ENCODE assay signal across 1 cellular context in genomic region chr19:17282488-17283256, GRCh38.
TF ChIP-seq lines count a peak whose summit lies in the region.

No MANE protein-coding gene starts in this region.

TF ChIP-seq in HepG2, 621 proteins besides CTCF, POLR2A, EP300 and RAD21 (continued from another document and continues in another):
- no peak for TF ChIP-seq PLSCR1 (CRISPR knock-in tag; IDR thresholded peaks at IDR 0.05; ENCODE audit: borderline replicate concordance)
- no peak for TF ChIP-seq ZNF616 (CRISPR knock-in tag; IDR thresholded peaks at IDR 0.05; ENCODE audit: low read depth)
- no peak for TF ChIP-seq ZBTB10 (CRISPR knock-in tag; IDR thresholded peaks at IDR 0.05; ENCODE audit: borderline replicate concordance)
- peak; percentile 72; the same call in 1 of the 2 replicates for TF ChIP-seq REPIN1 (CRISPR knock-in tag; IDR thresholded peaks at IDR 0.05; ENCODE audit: borderline replicate concordance, low read depth)
- TF ChIP-seq ATAD3A (CRISPR knock-in tag; IDR thresholded peaks at IDR 0.05), result no peak
- no peak for TF ChIP-seq DPF2 (CRISPR knock-in tag; IDR thresholded peaks at IDR 0.05; ENCODE audit: borderline replicate concordance, low read depth)
- TF ChIP-seq ZBTB3 (CRISPR knock-in tag; IDR thresholded peaks at IDR 0.05; ENCODE audit: borderline replicate concordance, low read depth), result no peak
- no peak for TF ChIP-seq ZNF562 (CRISPR knock-in tag; IDR thresholded peaks at IDR 0.05; ENCODE audit: borderline replicate concordance)
- no peak for TF ChIP-seq HNRNPL (IDR thresholded peaks at IDR 0.05; ENCODE audit: low read depth, low read length)
- no peak for TF ChIP-seq ZNF280D (CRISPR knock-in tag; IDR thresholded peaks at IDR 0.05)
- no peak for TF ChIP-seq NCOA5 (CRISPR knock-in tag; IDR thresholded peaks at IDR 0.05)
- no peak for TF ChIP-seq GPBP1L1 (CRISPR knock-in tag; IDR thresholded peaks at IDR 0.05)
- TF ChIP-seq XRCC5 (optimal IDR thresholded peaks at IDR 0.05; ENCODE audit: low read length), result peak; percentile 40
- TF ChIP-seq ZNF432 (CRISPR knock-in tag; IDR thresholded peaks at IDR 0.05; ENCODE audit: borderline replicate concordance), result no peak
- no peak for TF ChIP-seq HOMEZ (CRISPR knock-in tag; IDR thresholded peaks at IDR 0.05; ENCODE audit: low read depth)
- TF ChIP-seq DMAP1 (CRISPR knock-in tag; IDR thresholded peaks at IDR 0.05), result no peak
- no peak for TF ChIP-seq KDM1A (CRISPR knock-in tag; IDR thresholded peaks at IDR 0.05)
- TF ChIP-seq ZNF292 (CRISPR knock-in tag; IDR thresholded peaks at IDR 0.05; ENCODE audit: borderline replicate concordance, low read depth), result peak; percentile 46; the same call in 1 of the 2 replicates
- no peak for TF ChIP-seq ZFP82 (CRISPR knock-in tag; IDR thresholded peaks at IDR 0.05; ENCODE audit: borderline replicate concordance)
- TF ChIP-seq SP2 (CRISPR knock-in tag; IDR thresholded peaks at IDR 0.05), result no peak
- no peak for TF ChIP-seq ZFP36 (IDR thresholded peaks at IDR 0.05; ENCODE audit: borderline replicate concordance, low read depth, low read length, partially characterized antibody)
- no peak for TF ChIP-seq ZNF790 (CRISPR knock-in tag; IDR thresholded peaks at IDR 0.05; ENCODE audit: borderline replicate concordance)
- no peak for TF ChIP-seq MBNL3 (CRISPR knock-in tag; conservative IDR thresholded peaks at IDR 0.05)
- no peak for TF ChIP-seq FIP1L1 (IDR thresholded peaks at IDR 0.05; ENCODE audit: borderline replicate concordance, insufficient read depth, low read depth, low read length)
- TF ChIP-seq RAD51 (IDR thresholded peaks at IDR 0.05; ENCODE audit: borderline replicate concordance), result no peak
- TF ChIP-seq ZNF614 (CRISPR knock-in tag; IDR thresholded peaks at IDR 0.05; ENCODE audit: borderline replicate concordance), result 0 out of 2 replicates have a peak, but pooled peaks have one; percentile 27
- no peak for TF ChIP-seq ZNF138 (CRISPR knock-in tag; IDR thresholded peaks at IDR 0.05; ENCODE audit: low read depth)
- no peak for TF ChIP-seq PRDM4 (CRISPR knock-in tag; IDR thresholded peaks at IDR 0.05; ENCODE audit: borderline replicate concordance)
- no peak for TF ChIP-seq MAF1 (CRISPR knock-in tag; IDR thresholded peaks at IDR 0.05; ENCODE audit: borderline replicate concordance)
- no peak for TF ChIP-seq CREB1 (IDR thresholded peaks at IDR 0.05)
- TF ChIP-seq CREB1 (CRISPR knock-in tag; IDR thresholded peaks at IDR 0.05), result no peak
- TF ChIP-seq ZC3H13 (CRISPR knock-in tag; IDR thresholded peaks at IDR 0.05), result no peak
- TF ChIP-seq ZKSCAN8 (CRISPR knock-in tag; IDR thresholded peaks at IDR 0.05; ENCODE audit: borderline replicate concordance), result 0 out of 2 replicates have a peak, but pooled peaks have one; percentile 37
- no peak for TF ChIP-seq PRPF4 (IDR thresholded peaks at IDR 0.05; ENCODE audit: low read depth, low read length, poor library complexity, severe bottlenecking)
- TF ChIP-seq MZF1 (CRISPR knock-in tag; IDR thresholded peaks at IDR 0.05; ENCODE audit: borderline replicate concordance), result no peak
- TF ChIP-seq MATR3 (CRISPR knock-in tag; IDR thresholded peaks at IDR 0.05), result no peak
- TF ChIP-seq DZIP1 (CRISPR knock-in tag; IDR thresholded peaks at IDR 0.05), result no peak
- 0 out of 2 replicates have a peak, but pooled peaks have one; percentile 13 for TF ChIP-seq FOXP4 (CRISPR knock-in tag; IDR thresholded peaks at IDR 0.05)
- TF ChIP-seq SOX5 (CRISPR knock-in tag; IDR thresholded peaks at IDR 0.05; ENCODE audit: borderline replicate concordance), result peak; percentile 38; the same call in 1 of the 2 replicates
- TF ChIP-seq ZNF281 (CRISPR knock-in tag; IDR thresholded peaks at IDR 0.05; ENCODE audit: borderline replicate concordance), result no peak
- TF ChIP-seq TEAD2 (CRISPR knock-in tag; IDR thresholded peaks at IDR 0.05), result no peak
- TF ChIP-seq CENPX (CRISPR knock-in tag; IDR thresholded peaks at IDR 0.05), result no peak
- TF ChIP-seq ZNF709 (CRISPR knock-in tag; IDR thresholded peaks at IDR 0.05), result no peak; the same call in 1 of the 2 replicates
- TF ChIP-seq NFE2L2 (IDR thresholded peaks at IDR 0.05; ENCODE audit: low read length), result no peak
